Comparison of ENCODE assay signal across 15 cellular contexts in genomic region chr5:88144219-88145040, GRCh38.
DNase-seq lines count a peak whose midpoint lies in the region; ATAC-seq and TF ChIP-seq lines count a peak whose summit lies in the region.
"Had no signal": no experiment of that assay in that cellular context is flagged by ENCODE, and none has a peak within 500 bp of the region (broad histone marks: within the 10 kb centered on the region; RNA-seq: fewer than 3 reads in every experiment).

No MANE protein-coding gene starts in this region.

- peak; percentile 63 for DNase-seq in GM23338 (ENCODE audit: low spot score)
- peak; percentile 17 for DNase-seq in activated CD4-positive, alpha-beta memory T cell treated with anti-CD3 and anti-CD28 coated beads, Interleukin-2, amount 10 ng/mL, durations not matched to agents 7 days and 5 days
- DNase-seq in hypothalamus (lab: John Stamatoyannopoulos, UW), result peak in 33 of 51 donors; percentile 5 to 66 (median 23)
- no peak for DNase-seq in gastrocnemius medialis
- no peak for DNase-seq in NK-92 treated with Interleukin-12 subunit alpha and Interleukin-12 subunit beta, amount 100 ng/mL, for 24 hours (lab: John Stamatoyannopoulos, UW)
- no peak for DNase-seq in activated CD8-positive, alpha-beta memory T cell treated with anti-CD3 and anti-CD28 coated beads, Interleukin-2, amount 50 U/mL, for 48 hours
- DNase-seq: activated gamma-delta T cell treated with Interleukin-2 at 50 U/mL for 16 hours, left ventricle myocardium superior, NCI-H1417 treated with DMSO at 0.1 percent for 48 hours, T-helper 9 cell had no signal

- H3K27me3 Mint-ChIP-seq in GM23338 (ENCODE audit: insufficient read depth, low read depth, poor library complexity), result no peaks in the 10 kb centered on the region
- H3K27me3 Mint-ChIP-seq in activated CD4-positive, alpha-beta memory T cell treated with anti-CD3 and anti-CD28 coated beads, Interleukin-2, amount 10 ng/mL, durations not matched to agents 7 days and 5 days, result peaks cover 34% of the 10 kb centered on the region

- H3K4me2 ChIP-seq in GM23338, result peak overlapping the region; percentile 90

- H3K36me3 Mint-ChIP-seq in GM23338 (ENCODE audit: low read depth), result no peaks in the 10 kb centered on the region
- H3K36me3 Mint-ChIP-seq in activated CD4-positive, alpha-beta memory T cell treated with anti-CD3 and anti-CD28 coated beads, Interleukin-2, amount 10 ng/mL, durations not matched to agents 7 days and 5 days (ENCODE audit: low read depth), result peaks cover 2% of the 10 kb centered on the region
- H3K36me3 Mint-ChIP-seq: stimulated activated effector memory CD8-positive, alpha-beta T cell treated with anti-CD3 and anti-CD28 coated beads, Interleukin-12 subunit alpha, Interleukin-12 subunit beta, amount 100 ng/mL, for 72 hours had no signal

- no peak for TF ChIP-seq POLR2A in gastrocnemius medialis (IDR thresholded peaks at IDR 0.05)

- H3K36me3 ChIP-seq in GM23338 (ENCODE audit: insufficient read depth), result no peaks in the 10 kb centered on the region
- H3K36me3 ChIP-seq in gastrocnemius medialis, result no peaks in the 10 kb centered on the region

- H3F3A ChIP-seq in GM23338 (replicated peaks; ENCODE audit: low read depth), result peaks cover 8% of the 10 kb centered on the region; the same call in 1 of the 2 replicates

- CTCF ChIA-PET in activated CD4-positive, alpha-beta memory T cell treated with anti-CD3 and anti-CD28 coated beads, Interleukin-2, amount 10 ng/mL, durations not matched to agents 7 days and 5 days (lab: Charles Lee), result interaction anchor here (1.5 kb wide), 1 partner anchor 41 kb away, joined by 3 read pairs; no protein-coding TSS in a partner anchor

- H3K27ac Mint-ChIP-seq in GM23338, result no peak overlapping the region
- no peak overlapping the region for H3K27ac Mint-ChIP-seq in activated CD4-positive, alpha-beta memory T cell treated with anti-CD3 and anti-CD28 coated beads, Interleukin-2, amount 10 ng/mL, durations not matched to agents 7 days and 5 days
- H3K27ac Mint-ChIP-seq: stimulated activated effector memory CD8-positive, alpha-beta T cell treated with anti-CD3 and anti-CD28 coated beads, Interleukin-12 subunit alpha, Interleukin-12 subunit beta, amount 100 ng/mL, for 72 hours had no signal

- intact Hi-C loops in gastrocnemius medialis (cut with DNase I; ENCODE audit: low total_unique reads), result loop anchor here (5.0 to 10.0 kb wide), 4 partner anchors 242 to 538 kb away; no protein-coding TSS in a partner anchor

- H3K9me3 ChIP-seq in gastrocnemius medialis, result no peaks in the 10 kb centered on the region

- H3K9me3 Mint-ChIP-seq in GM23338, result no peaks in the 10 kb centered on the region; the same call in 1 of the 3 replicates
- H3K9me3 Mint-ChIP-seq in activated CD4-positive, alpha-beta memory T cell treated with anti-CD3 and anti-CD28 coated beads, Interleukin-2, amount 10 ng/mL, durations not matched to agents 7 days and 5 days, result no peaks in the 10 kb centered on the region
- H3K9me3 Mint-ChIP-seq: stimulated activated effector memory CD8-positive, alpha-beta T cell treated with anti-CD3 and anti-CD28 coated beads, Interleukin-12 subunit alpha, Interleukin-12 subunit beta, amount 100 ng/mL, for 72 hours had no signal

- peak overlapping the region; percentile 49 for H3K4me3 Mint-ChIP-seq in GM23338
- no peak overlapping the region for H3K4me3 Mint-ChIP-seq in activated CD4-positive, alpha-beta memory T cell treated with anti-CD3 and anti-CD28 coated beads, Interleukin-2, amount 10 ng/mL, durations not matched to agents 7 days and 5 days
- H3K4me3 Mint-ChIP-seq: stimulated activated effector memory CD8-positive, alpha-beta T cell treated with anti-CD3 and anti-CD28 coated beads, Interleukin-12 subunit alpha, Interleukin-12 subunit beta, amount 100 ng/mL, for 72 hours had no signal

- H3K27me3 ChIP-seq in GM23338 (ENCODE audit: insufficient read depth), result peaks cover 70% of the 10 kb centered on the region
- H3K27me3 ChIP-seq in gastrocnemius medialis, result peaks cover 58 to 73% (median 60%) of the 10 kb centered on the region in 3 donors

- H3K9me2 ChIP-seq in GM23338 (ENCODE audit: insufficient read depth), result no peaks in the 10 kb centered on the region

- H2AFZ ChIP-seq in GM23338, result no peak overlapping the region

- H3K4me1 ChIP-seq in GM23338 (ENCODE audit: insufficient read depth), result peaks cover 53% of the 10 kb centered on the region
- H3K4me1 ChIP-seq in gastrocnemius medialis, result peaks cover 35 to 41% of the 10 kb centered on the region in 2 donors

- POLR2A ChIA-PET in activated CD4-positive, alpha-beta memory T cell treated with anti-CD3 and anti-CD28 coated beads, Interleukin-2, amount 10 ng/mL, durations not matched to agents 7 days and 5 days (lab: Charles Lee), result interaction anchor here (1.6 kb wide), 1 partner anchor 545 kb away, joined by 3 read pairs; no protein-coding TSS in a partner anchor

- no peak for TF ChIP-seq CTCF in GM23338 (conservative IDR thresholded peaks at IDR 0.05; ENCODE audit: low read depth in 2 of 2)
- TF ChIP-seq CTCF in gastrocnemius medialis (IDR thresholded peaks at IDR 0.05 in 4 of 5, conservative IDR thresholded peaks at IDR 0.05 in 1 of 5), result no peak

- no peaks in the 10 kb centered on the region for H3K79me2 ChIP-seq in GM23338 (replicated peaks; ENCODE audit: insufficient read depth)

- ATAC-seq in GM23338, result peak; percentile 3; the same call in 2 of the 3 replicates
- ATAC-seq in gastrocnemius medialis, result no peak
- ATAC-seq in HG03469 (IDR thresholded peaks at IDR 0.05; ENCODE audit: unreplicated experiment), result no peak
- ATAC-seq: HCT116; left ventricle myocardium superior; stimulated activated effector memory CD8-positive, alpha-beta T cell treated with anti-CD3 and anti-CD28 coated beads, Interleukin-12 subunit alpha, Interleukin-12 subunit beta, amount 100 ng/mL, for 72 hours had no signal

- peaks cover 19% of the 10 kb centered on the region for H3K4me1 Mint-ChIP-seq in GM23338
- H3K4me1 Mint-ChIP-seq in activated CD4-positive, alpha-beta memory T cell treated with anti-CD3 and anti-CD28 coated beads, Interleukin-2, amount 10 ng/mL, durations not matched to agents 7 days and 5 days, result peaks cover 24% of the 10 kb centered on the region

- no peaks in the 10 kb centered on the region for H4K20me1 ChIP-seq in GM23338 (replicated peaks; ENCODE audit: insufficient read depth)

- H3K27ac ChIP-seq in GM23338 (ENCODE audit: low read depth) (no peak overlapping the region), gastrocnemius medialis (no peak overlapping the region)
- H3K27ac ChIP-seq: epithelial cell of prostate, HL-60 had no signal

- in situ Hi-C loops in gastrocnemius medialis (cut with MboI; ENCODE audit: low sequenced_read_pairs in 4 of 4), result loop anchor here in 3 of 4 donors (10.0 to 25.0 kb wide), 3 partner anchors 357 to 540 kb away; no protein-coding TSS in a partner anchor

- H3K4me3 ChIP-seq in GM23338 (peak overlapping the region; percentile 53), gastrocnemius medialis (peak overlapping the region; percentile 42 to 60 (median 53))

TF ChIP-seq in GM23338, 12 proteins besides CTCF, POLR2A, EP300 and RAD21:
- no peak for TF ChIP-seq STAT1 (IDR thresholded peaks at IDR 0.05; ENCODE audit: unreplicated experiment)
- peak; percentile 31 for TF ChIP-seq EZH2 (IDR thresholded peaks at IDR 0.05; ENCODE audit: low read depth, unreplicated experiment)

Comparison
In these comparisons a context has a peak if more than half of its experiments do, and no peak if none do; other contexts are left out.
1. DNase-seq: peak in GM23338 (single experiment), activated CD4-positive, alpha-beta memory T cell treated with anti-CD3 and anti-CD28 coated beads, Interleukin-2, amount 10 ng/mL, durations not matched to agents 7 days and 5 days (single experiment) and hypothalamus (33 of 51); none in gastrocnemius medialis (0 of 2), NK-92 treated with Interleukin-12 subunit alpha and Interleukin-12 subunit beta, amount 100 ng/mL, for 24 hours (single experiment) and activated CD8-positive, alpha-beta memory T cell treated with anti-CD3 and anti-CD28 coated beads, Interleukin-2, amount 50 U/mL, for 48 hours (single experiment).